Comparison of ENCODE assay signal across 2 cellular contexts in the genomic region with DNA sequence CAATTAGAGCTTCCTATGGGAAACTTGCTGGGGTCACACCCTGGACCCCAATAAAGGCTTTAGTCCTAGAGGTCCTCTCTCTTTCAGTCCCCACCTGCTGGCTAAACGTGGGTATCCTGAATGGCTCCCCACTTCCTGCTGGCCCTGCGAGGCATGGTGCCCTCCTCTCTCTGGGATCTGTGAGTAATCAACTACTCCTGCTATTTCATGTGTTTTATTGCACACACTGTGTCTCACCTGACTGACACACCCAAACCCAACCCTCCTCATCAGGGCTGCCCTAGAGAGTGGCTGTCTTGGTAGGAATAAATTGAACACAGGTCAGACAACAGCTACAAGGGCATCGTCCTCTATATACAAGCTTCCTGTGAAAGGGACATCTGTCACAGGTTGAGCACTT. TPM values are rescaled to one million over a fixed set of nuclear protein-coding genes. Genes with fewer than 3 reads are reported as not detected.
"Had no signal": no experiment of that assay in that cellular context is flagged by ENCODE, and none has a peak within 500 bp of the region (broad histone marks: within the 10 kb centered on the region; RNA-seq: fewer than 3 reads in every experiment).

No MANE protein-coding gene starts in this region.

RNA-seq across cellular contexts. Expression of gene FAM153A, which starts 39.8 kb away (rescaled TPM):
- total RNA-seq: ascending aorta, astrocyte had no signal
